ENCODE assay signal across 21 cellular contexts in genomic region chr1:228283043-228283371, GRCh38.
DNase-seq lines count a peak whose midpoint lies in the region; ATAC-seq and TF ChIP-seq lines count a peak whose summit lies in the region.
"Had no signal": no experiment of that assay in that cellular context is flagged by ENCODE, and none has a peak within 500 bp of the region (broad histone marks: within the 10 kb centered on the region; RNA-seq: fewer than 3 reads in every experiment).

No MANE protein-coding gene starts in this region.

- DNase-seq in natural killer cell treated with Interleukin-12 subunit alpha and Interleukin-12 subunit beta and Interleukin-15 and Interleukin-18, amount 100 ng/mL, for 72 hours (ENCODE audit: low spot score) = peak; percentile 35
- DNase-seq in natural killer cell = no peak
- DNase-seq in cardiac muscle cell (ENCODE audit: low read depth in 1 of 2, low spot score in 1 of 2) = no peak
- DNase-seq in neural progenitor cell (ENCODE audit: low spot score) = no peak
- no peak for DNase-seq in DMS53 (lab: John Stamatoyannopoulos, UW)
- DNase-seq in NCI-H1105 treated with DMSO at 0.1 percent for 48 hours (lab: John Stamatoyannopoulos, UW) = no peak
- no peak for DNase-seq in putamen (ENCODE audit: low spot score)
- DNase-seq: activated CD4-positive, alpha-beta T cell treated with anti-CD3 and anti-CD28 coated beads, Interleukin-2, amount 50 U/mL, for 4 hours; brain microvascular endothelial cell; Calu3; HCEC 1CT; hippocampal formation; Karpas-422; NCI-H1694; NCI-H748 treated with DMSO at 0.1 percent for 48 hours; stimulated activated CD4-positive, alpha-beta T cell treated with anti-CD3 and anti-CD28 coated beads, Interleukin-4, amount 100 ng/mL, for 24 hours; stimulated activated naive B cell treated with anti-CD40 and anti-IgM and Interleukin-4, amounts not matched to agents 10 μg/mL and 1 μg/mL and 100 μg/mL, for 72 hours; T-helper 9 cell had no signal

- H3K27ac Mint-ChIP-seq in natural killer cell treated with Interleukin-12 subunit alpha and Interleukin-12 subunit beta and Interleukin-15 and Interleukin-18, amount 100 ng/mL, for 72 hours = no peak overlapping the region
- H3K27ac Mint-ChIP-seq in natural killer cell = no peak overlapping the region
- no peak overlapping the region for H3K27ac Mint-ChIP-seq in neural progenitor cell
- H3K27ac Mint-ChIP-seq: stimulated activated naive B cell treated with anti-CD40 and anti-IgM and Interleukin-4, amounts not matched to agents 10 μg/mL and 1 μg/mL and 100 μg/mL, for 72 hours had no signal

- no peak for ATAC-seq in natural killer cell treated with Interleukin-12 subunit alpha and Interleukin-12 subunit beta and Interleukin-15 and Interleukin-18, amount 100 ng/mL, for 72 hours
- ATAC-seq in natural killer cell = no peak
- ATAC-seq in GM21526 (IDR thresholded peaks at IDR 0.05; ENCODE audit: low FRiP score, unreplicated experiment) = no peak
- ATAC-seq: gastroesophageal sphincter; stimulated activated naive B cell treated with anti-CD40 and anti-IgM and Interleukin-4, amounts not matched to agents 10 μg/mL and 1 μg/mL and 100 μg/mL, for 72 hours had no signal

- H3K4me1 ChIP-seq in cardiac muscle cell (ENCODE audit: low read depth) = no peaks in the 10 kb centered on the region
- H3K4me1 ChIP-seq in neural progenitor cell = no peaks in the 10 kb centered on the region
- H3K4me1 ChIP-seq: gastroesophageal sphincter had no signal

- no peaks in the 10 kb centered on the region for H3F3A ChIP-seq in neural progenitor cell (ENCODE audit: low read depth)

- H3K27me3 ChIP-seq in cardiac muscle cell (no peaks in the 10 kb centered on the region), neural progenitor cell (no peaks in the 10 kb centered on the region)
- H3K27me3 ChIP-seq: BLaER1 treated with 17β-estradiol and CSF1 and Interleukin-3, amounts not matched to agents 10 nM and 100 nM; brain microvascular endothelial cell; gastroesophageal sphincter had no signal

- no peak overlapping the region for H3K4me3 ChIP-seq in cardiac muscle cell
- no peak overlapping the region for H3K4me3 ChIP-seq in neural progenitor cell
- H3K4me3 ChIP-seq: BLaER1 treated with 17β-estradiol and CSF1 and Interleukin-3, amounts not matched to agents 10 nM and 100 nM; gastroesophageal sphincter had no signal

- TF ChIP-seq CTCF in natural killer cell (IDR thresholded peaks at IDR 0.05) (no peak), cardiac muscle cell (IDR thresholded peaks at IDR 0.05; ENCODE audit: low read depth, low read length) (no peak), neural progenitor cell (IDR thresholded peaks at IDR 0.05) (peak; percentile 8)

- intact Hi-C loops in natural killer cell (cut with micrococcal nuclease) = no loop called here

- H3K4me1 Mint-ChIP-seq in natural killer cell treated with Interleukin-12 subunit alpha and Interleukin-12 subunit beta and Interleukin-15 and Interleukin-18, amount 100 ng/mL, for 72 hours (ENCODE audit: low read depth in 2 of 2) = no peaks in the 10 kb centered on the region
- H3K4me1 Mint-ChIP-seq in natural killer cell = peaks cover 0 to 4% of the 10 kb centered on the region in 2 donors
- H3K4me1 Mint-ChIP-seq in neural progenitor cell = peaks cover 4% of the 10 kb centered on the region
- H3K4me1 Mint-ChIP-seq: stimulated activated naive B cell treated with anti-CD40 and anti-IgM and Interleukin-4, amounts not matched to agents 10 μg/mL and 1 μg/mL and 100 μg/mL, for 72 hours had no signal

- H3K36me3 Mint-ChIP-seq in natural killer cell treated with Interleukin-12 subunit alpha and Interleukin-12 subunit beta and Interleukin-15 and Interleukin-18, amount 100 ng/mL, for 72 hours = no peaks in the 10 kb centered on the region
- H3K36me3 Mint-ChIP-seq in natural killer cell (no peaks in the 10 kb centered on the region), neural progenitor cell (peaks cover 11% of the 10 kb centered on the region)

- H3K27ac ChIP-seq in cardiac muscle cell = peak overlapping the region; percentile 23
- H3K27ac ChIP-seq in neural progenitor cell = no peak overlapping the region
- H3K27ac ChIP-seq: BLaER1 treated with 17β-estradiol and CSF1 and Interleukin-3, amounts not matched to agents 10 nM and 100 nM; brain microvascular endothelial cell; gastroesophageal sphincter had no signal

- H2AFZ ChIP-seq in neural progenitor cell (replicated peaks) = no peak overlapping the region

- H4K20me1 ChIP-seq in neural progenitor cell (ENCODE audit: low read depth) = no peaks in the 10 kb centered on the region

- no peak overlapping the region for H3K4me3 Mint-ChIP-seq in natural killer cell treated with Interleukin-12 subunit alpha and Interleukin-12 subunit beta and Interleukin-15 and Interleukin-18, amount 100 ng/mL, for 72 hours
- H3K4me3 Mint-ChIP-seq in natural killer cell = no peak overlapping the region
- H3K4me3 Mint-ChIP-seq in neural progenitor cell = no peak overlapping the region
- H3K4me3 Mint-ChIP-seq: stimulated activated naive B cell treated with anti-CD40 and anti-IgM and Interleukin-4, amounts not matched to agents 10 μg/mL and 1 μg/mL and 100 μg/mL, for 72 hours had no signal

- H3K36me3 ChIP-seq in cardiac muscle cell (peaks cover 90% of the 10 kb centered on the region), neural progenitor cell (no peaks in the 10 kb centered on the region)
- H3K36me3 ChIP-seq: brain microvascular endothelial cell had no signal

- no peaks in the 10 kb centered on the region for H3K79me2 ChIP-seq in neural progenitor cell (ENCODE audit: low read depth)

- no peaks in the 10 kb centered on the region for H3K9me3 ChIP-seq in cardiac muscle cell (ENCODE audit: low read depth)
- no peaks in the 10 kb centered on the region for H3K9me3 ChIP-seq in neural progenitor cell (ENCODE audit: low read depth)
- H3K9me3 ChIP-seq: BLaER1 treated with 17β-estradiol and CSF1 and Interleukin-3, amounts not matched to agents 10 nM and 100 nM; gastroesophageal sphincter had no signal

- H3K4me2 ChIP-seq in neural progenitor cell = no peak overlapping the region
- H3K4me2 ChIP-seq: BLaER1 treated with 17β-estradiol and CSF1 and Interleukin-3, amounts not matched to agents 10 nM and 100 nM had no signal

- H3K9ac ChIP-seq in neural progenitor cell = no peak overlapping the region
- H3K9ac ChIP-seq: BLaER1 treated with 17β-estradiol and CSF1 and Interleukin-3, amounts not matched to agents 10 nM and 100 nM had no signal

- no peaks in the 10 kb centered on the region for H3K9me3 Mint-ChIP-seq in natural killer cell treated with Interleukin-12 subunit alpha and Interleukin-12 subunit beta and Interleukin-15 and Interleukin-18, amount 100 ng/mL, for 72 hours
- no peaks in the 10 kb centered on the region for H3K9me3 Mint-ChIP-seq in natural killer cell
- no peaks in the 10 kb centered on the region for H3K9me3 Mint-ChIP-seq in neural progenitor cell
- H3K9me3 Mint-ChIP-seq: stimulated activated naive B cell treated with anti-CD40 and anti-IgM and Interleukin-4, amounts not matched to agents 10 μg/mL and 1 μg/mL and 100 μg/mL, for 72 hours had no signal

- no peaks in the 10 kb centered on the region for H3K27me3 Mint-ChIP-seq in natural killer cell treated with Interleukin-12 subunit alpha and Interleukin-12 subunit beta and Interleukin-15 and Interleukin-18, amount 100 ng/mL, for 72 hours
- H3K27me3 Mint-ChIP-seq in natural killer cell (ENCODE audit: low read depth in 2 of 2) (no peaks in the 10 kb centered on the region), neural progenitor cell (ENCODE audit: insufficient read depth, low read depth) (peaks cover 5% of the 10 kb centered on the region)
- H3K27me3 Mint-ChIP-seq: stimulated activated naive B cell treated with anti-CD40 and anti-IgM and Interleukin-4, amounts not matched to agents 10 μg/mL and 1 μg/mL and 100 μg/mL, for 72 hours had no signal
